ENCODE assay signal across 28 cellular contexts in genomic region chr18:1438458-1438910, GRCh38.
"Had no signal": no experiment of that assay in that cellular context is flagged by ENCODE, and none has a peak within 500 bp of the region (broad histone marks: within the 10 kb centered on the region; RNA-seq: fewer than 3 reads in every experiment).

No MANE protein-coding gene starts in this region.

- DNase-seq: activated CD4-positive, alpha-beta T cell treated with anti-CD3 and anti-CD28 coated beads, Interleukin-2, amount 50 U/mL, for 4 hours; activated CD8-positive, alpha-beta memory T cell treated with anti-CD3 and anti-CD28 coated beads, Interleukin-2, amount 50 U/mL, for 48 hours; activated naive CD4-positive, alpha-beta T cell treated with Interleukin-2 at 50 U/mL for 16 hours; activated naive CD8-positive, alpha-beta T cell treated with anti-CD3 and anti-CD28 coated beads for 36 hours; activated T-cell treated with anti-CD3 and anti-CD28 coated beads, Interleukin-2, amount 50 U/mL, for 48 hours; dorsolateral prefrontal cortex; effector memory CD8-positive, alpha-beta T cell; hippocampal formation; left cardiac atrium; naive thymus-derived CD4-positive, alpha-beta T cell; sigmoid colon; stimulated activated CD4-positive, alpha-beta T cell treated with anti-CD3 and anti-CD28 coated beads, Interleukin-15, amount 100 ng/mL, for 24 hours; stomach; T1000 had no signal

- H3K36me3 Mint-ChIP-seq: activated naive CD8-positive, alpha-beta T cell treated with anti-CD3 and anti-CD28 coated beads for 36 hours; naive thymus-derived CD4-positive, alpha-beta T cell; stimulated activated memory B cell treated with anti-CD40 and anti-IgM and Interleukin-4, amounts not matched to agents 10 μg/mL and 1 μg/mL and 100 μg/mL, for 72 hours had no signal

- FAIRE-seq: astrocyte, colon, endothelial cell of umbilical vein, frontal cortex, islet of Langerhans had no signal

- H3K27ac ChIP-seq: dorsolateral prefrontal cortex, esophagus muscularis mucosa, sigmoid colon, stomach, suprapubic skin, tibial nerve, vagina had no signal

- H3K36me3 ChIP-seq: esophagus muscularis mucosa, sigmoid colon, stomach, suprapubic skin, tibial nerve, vagina had no signal

- H3K4me1 ChIP-seq: esophagus muscularis mucosa, sigmoid colon, stomach, suprapubic skin, tibial nerve, vagina had no signal

- H3K4me3 Mint-ChIP-seq: activated naive CD8-positive, alpha-beta T cell treated with anti-CD3 and anti-CD28 coated beads for 36 hours; central memory CD8-positive, alpha-beta T cell; effector memory CD8-positive, alpha-beta T cell; naive thymus-derived CD4-positive, alpha-beta T cell; neural crest cell; stimulated activated memory B cell treated with anti-CD40 and anti-IgM and Interleukin-4, amounts not matched to agents 10 μg/mL and 1 μg/mL and 100 μg/mL, for 72 hours; WTC11 had no signal

- H3K4me3 ChIP-seq: dorsolateral prefrontal cortex, esophagus muscularis mucosa, sigmoid colon, smooth muscle cell, stomach, suprapubic skin, tibial nerve, vagina had no signal

- ATAC-seq: effector memory CD8-positive, alpha-beta T cell; left cardiac atrium; naive thymus-derived CD4-positive, alpha-beta T cell; stimulated activated memory B cell treated with anti-CD40 and anti-IgM and Interleukin-4, amounts not matched to agents 10 μg/mL and 1 μg/mL and 100 μg/mL, for 72 hours; WTC11 had no signal

- H3K4me1 Mint-ChIP-seq: activated naive CD8-positive, alpha-beta T cell treated with anti-CD3 and anti-CD28 coated beads for 36 hours; central memory CD8-positive, alpha-beta T cell; naive thymus-derived CD4-positive, alpha-beta T cell; neural crest cell; stimulated activated memory B cell treated with anti-CD40 and anti-IgM and Interleukin-4, amounts not matched to agents 10 μg/mL and 1 μg/mL and 100 μg/mL, for 72 hours; WTC11 had no signal

- H3K4me2 ChIP-seq: smooth muscle cell had no signal

- H3K27me3 Mint-ChIP-seq: activated naive CD8-positive, alpha-beta T cell treated with anti-CD3 and anti-CD28 coated beads for 36 hours; central memory CD8-positive, alpha-beta T cell; effector memory CD8-positive, alpha-beta T cell; naive thymus-derived CD4-positive, alpha-beta T cell; stimulated activated memory B cell treated with anti-CD40 and anti-IgM and Interleukin-4, amounts not matched to agents 10 μg/mL and 1 μg/mL and 100 μg/mL, for 72 hours had no signal

- H3K27me3 ChIP-seq: esophagus muscularis mucosa, sigmoid colon, stomach, suprapubic skin, tibial nerve, vagina had no signal

- H3K9me3 ChIP-seq: esophagus muscularis mucosa, sigmoid colon, stomach, suprapubic skin, tibial nerve, vagina had no signal

- H3K9me3 Mint-ChIP-seq: neural crest cell, WTC11 had no signal

- H3K27ac Mint-ChIP-seq: activated naive CD8-positive, alpha-beta T cell treated with anti-CD3 and anti-CD28 coated beads for 36 hours; effector memory CD8-positive, alpha-beta T cell; naive thymus-derived CD4-positive, alpha-beta T cell; stimulated activated memory B cell treated with anti-CD40 and anti-IgM and Interleukin-4, amounts not matched to agents 10 μg/mL and 1 μg/mL and 100 μg/mL, for 72 hours; WTC11 had no signal
